2 cellular contexts compared by ENCODE assay signal in genomic region chr4:87824352-87824751, GRCh38.
TF ChIP-seq lines count a peak whose summit lies in the region.

No MANE protein-coding gene starts in this region.

TF ChIP-seq in A549, 52 proteins besides CTCF, POLR2A, EP300 and RAD21:
- TF ChIP-seq ZSCAN20 (CRISPR knock-in tag; IDR thresholded peaks at IDR 0.05): no peak
- no peak for TF ChIP-seq NFE2L2 (conservative IDR thresholded peaks at IDR 0.05; ENCODE audit: low read length)
- no peak for TF ChIP-seq FOSL2 (IDR thresholded peaks at IDR 0.05)
- TF ChIP-seq FOSL2 (CRISPR knock-in tag; IDR thresholded peaks at IDR 0.05): peak; percentile 26; the same call in 1 of the 2 replicates
- TF ChIP-seq CBX8 (IDR thresholded peaks at IDR 0.05): no peak
- TF ChIP-seq JUNB (IDR thresholded peaks at IDR 0.05): no peak

TF ChIP-seq in K562, 482 proteins besides CTCF, POLR2A, EP300 and RAD21:
- no peak for TF ChIP-seq JUND (IDR thresholded peaks at IDR 0.05; ENCODE audit: borderline replicate concordance, low read depth, low read length)
- peak; percentile 56; the same call in 1 of the 3 replicates for TF ChIP-seq JUND (tag; IDR thresholded peaks at IDR 0.05; ENCODE audit: borderline replicate concordance, low read depth, low read length)
- no peak for TF ChIP-seq WHSC1 (IDR thresholded peaks at IDR 0.05; ENCODE audit: low read length)
- TF ChIP-seq ZBTB40 (IDR thresholded peaks at IDR 0.05): peak; percentile 92
- TF ChIP-seq ZBTB40 (CRISPR knock-in tag; IDR thresholded peaks at IDR 0.05): no peak
- peak; percentile 45; the same call in 1 of the 2 replicates for TF ChIP-seq ATF3 (IDR thresholded peaks at IDR 0.05)
- TF ChIP-seq ATF3 (CRISPR knock-in tag; conservative IDR thresholded peaks at IDR 0.05): no peak
TF ChIP-seq in K562: peak in this region for 3.
